13 cellular contexts compared by ENCODE assay signal in genomic region chr6:43990275-43990626, GRCh38.
A peak's percentile ranks its signal among the peaks of the same experiment; 100 is the strongest.
DNase-seq lines count a peak whose midpoint lies in the region; ATAC-seq and TF ChIP-seq lines count a peak whose summit lies in the region.
"Had no signal": no experiment of that assay in that cellular context is flagged by ENCODE, and none has a peak within 500 bp of the region (broad histone marks: within the 10 kb centered on the region; RNA-seq: fewer than 3 reads in every experiment).

No MANE protein-coding gene starts in this region.

- H3K9me3 Mint-ChIP-seq in brain, result peaks cover 0 to 3% (median 0%) of the 10 kb centered on the region in 5 experiments
- H3K9me3 Mint-ChIP-seq: activated naive CD4-positive, alpha-beta T cell treated with anti-CD3 and anti-CD28 coated beads, Interleukin-2, amount 50 U/mL, for 24 hours had no signal

- no peaks in the 10 kb centered on the region for H3K9me3 ChIP-seq in mesodermal cell (ENCODE audit: control insufficient read depth, low read length)

- H3K4me3 ChIP-seq in mesodermal cell (ENCODE audit: extremely low read depth, insufficient read depth, low read length, poor library complexity, severe bottlenecking), result no peak overlapping the region

- 76 to 82% methylated on average over 7 to 9 of the region's 9 CpGs for WGBS in mesodermal cell (ENCODE audit: insufficient coverage in 2 of 2), 2 experiments

- no peak overlapping the region for H3K4me3 Mint-ChIP-seq in brain
- H3K4me3 Mint-ChIP-seq: activated naive CD4-positive, alpha-beta T cell treated with anti-CD3 and anti-CD28 coated beads, Interleukin-2, amount 50 U/mL, for 24 hours had no signal

- ATAC-seq in Right ventricle myocardium inferior, result peak; percentile 62
- no peak for ATAC-seq in HG02610 (IDR thresholded peaks at IDR 0.05; ENCODE audit: unreplicated experiment)

- peaks cover 52% of the 10 kb centered on the region for H3K4me1 Mint-ChIP-seq in brain
- H3K4me1 Mint-ChIP-seq: activated naive CD4-positive, alpha-beta T cell treated with anti-CD3 and anti-CD28 coated beads, Interleukin-2, amount 50 U/mL, for 24 hours had no signal

- H3K36me3 ChIP-seq in mesodermal cell (ENCODE audit: control insufficient read depth, insufficient read depth, low read length), result no peaks in the 10 kb centered on the region

- TF ChIP-seq CTCF in brain (conservative IDR thresholded peaks at IDR 0.05), result no peak

- peaks cover 9% of the 10 kb centered on the region for H3K27me3 Mint-ChIP-seq in brain
- H3K27me3 Mint-ChIP-seq: activated naive CD4-positive, alpha-beta T cell treated with anti-CD3 and anti-CD28 coated beads, Interleukin-2, amount 50 U/mL, for 24 hours had no signal

- intact Hi-C loops in Right ventricle myocardium inferior (cut with DNase I), result no loop called here
- intact Hi-C loops in cardiac septum (cut with DNase I), result loop anchor here (1.0 to 5.0 kb wide), 5 partner anchors 36 to 218 kb away; partner anchors contain the start of gene VEGFA

- no peaks in the 10 kb centered on the region for H3K36me3 Mint-ChIP-seq in brain
- H3K36me3 Mint-ChIP-seq: activated naive CD4-positive, alpha-beta T cell treated with anti-CD3 and anti-CD28 coated beads, Interleukin-2, amount 50 U/mL, for 24 hours had no signal

- no peak for DNase-seq in Right ventricle myocardium inferior (ENCODE audit: missing footprints)
- no peak for DNase-seq in cardiac septum (ENCODE audit: low spot score)
- DNase-seq in HUDEP-2 (lab: John Stamatoyannopoulos, UW; ENCODE audit: unreplicated experiment in 76 of 76), result no peak
- no peak for DNase-seq in NCI-H748 (lab: John Stamatoyannopoulos, UW; ENCODE audit: unreplicated experiment)
- DNase-seq in NCI-H2227 treated with DMSO at 0.1 percent for 48 hours (lab: John Stamatoyannopoulos, UW), result no peak
- DNase-seq: activated CD4-positive, alpha-beta T cell treated with anti-CD3 and anti-CD28 coated beads, Interleukin-2, amount 50 U/mL, for 48 hours; AML-193; MM.1S; NCI-H524 treated with DMSO at 0.1 percent for 48 hours had no signal

- H3K27ac Mint-ChIP-seq in brain, result peak overlapping the region; percentile 21 to 91 (median 90)
- H3K27ac Mint-ChIP-seq: activated naive CD4-positive, alpha-beta T cell treated with anti-CD3 and anti-CD28 coated beads, Interleukin-2, amount 50 U/mL, for 24 hours had no signal

- peaks cover 20% of the 10 kb centered on the region for H3K4me1 ChIP-seq in mesodermal cell (ENCODE audit: control insufficient read depth, insufficient read depth, low read length, poor library complexity, severe bottlenecking)

- H3K27ac ChIP-seq in mesodermal cell (ENCODE audit: low read depth, low read length, severe bottlenecking), result peak overlapping the region; percentile 45
